30 cellular contexts compared by ENCODE assay signal in the genomic region with DNA sequence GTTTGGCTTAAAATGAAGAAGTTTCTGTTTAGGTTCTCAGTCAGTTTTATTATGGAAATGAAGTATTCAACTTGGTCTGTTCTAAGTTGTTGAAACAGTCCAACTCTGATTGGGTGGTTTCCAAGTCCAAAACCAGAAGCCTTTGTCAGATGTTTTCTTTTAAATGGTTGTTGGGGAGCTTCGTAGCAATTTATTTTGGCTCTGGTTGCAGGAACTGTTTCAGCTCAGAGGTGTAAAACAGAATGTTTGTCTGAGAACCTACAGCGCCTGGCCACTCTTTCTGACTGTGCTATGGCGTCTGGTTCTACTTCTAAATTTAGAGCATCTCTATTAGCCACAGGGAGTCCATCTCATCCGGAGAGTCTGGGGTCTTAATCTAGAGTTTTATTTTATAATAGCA.
"Had no signal": no experiment of that assay in that cellular context is flagged by ENCODE, and none has a peak within 500 bp of the region (broad histone marks: within the 10 kb centered on the region; RNA-seq: fewer than 3 reads in every experiment).

No MANE protein-coding gene starts in this region.

- H3K27ac Mint-ChIP-seq: activated naive CD8-positive, alpha-beta T cell treated with anti-CD3 and anti-CD28 coated beads for 36 hours; activated T-helper 2 cell treated with anti-CD3 and anti-CD28 coated beads, Interferon-gamma antibody, Interleukin-2, Interleukin-4, amounts not matched to agents 10 μg/mL and 5 μg/mL and 100 μg/mL, durations not matched to agents 14 hours and 24 hours and 36 hours; dendritic cell treated with granulocyte-macrophage colony-stimulating factor and Interleukin-4, amounts not matched to agents 40 ng/mL and 50 ng/mL, for 4 days; immature natural killer cell; mesothelial cell of epicardium; natural killer cell treated with Interleukin-12 subunit alpha and Interleukin-12 subunit beta and Interleukin-15 and Interleukin-18, amount 100 ng/mL, for 72 hours; stimulated activated effector memory CD8-positive, alpha-beta T cell treated with anti-CD3 and anti-CD28 coated beads, Interleukin-12 subunit alpha, Interleukin-12 subunit beta, amount 100 ng/mL, for 72 hours; T-helper 1 cell treated with Interleukin-12 subunit alpha and Interleukin-12 subunit beta and Interleukin-4 antibody, amounts not matched to agents 30 μg/mL and 1 μg/mL, for 36 hours; type B pancreatic cell; WTC11 had no signal

- H3K9me3 Mint-ChIP-seq: type B pancreatic cell had no signal

- H3K79me2 ChIP-seq: hepatocyte had no signal

- H3K4me2 ChIP-seq: hepatocyte had no signal

- H3K9me3 ChIP-seq: body of pancreas, psoas muscle, testis had no signal

- ATAC-seq: activated T-cell treated with anti-CD3 and anti-CD28 coated beads, Interleukin-2, amount 50 U/mL, for 4 hours; body of pancreas; foreskin keratinocyte; left lung; natural killer cell treated with Interleukin-12 subunit alpha and Interleukin-12 subunit beta and Interleukin-15 and Interleukin-18, amount 100 ng/mL, for 72 hours; psoas muscle; right cardiac atrium; stimulated activated effector memory CD8-positive, alpha-beta T cell treated with anti-CD3 and anti-CD28 coated beads, Interleukin-12 subunit alpha, Interleukin-12 subunit beta, amount 100 ng/mL, for 72 hours; WTC11 had no signal

- H3K27ac ChIP-seq: body of pancreas, cardiac muscle cell, foreskin keratinocyte, hepatocyte, left lung, psoas muscle, stomach, testis had no signal

- DNase-seq: activated CD8-positive, alpha-beta memory T cell treated with anti-CD3 and anti-CD28 coated beads for 24 hours; activated CD8-positive, alpha-beta memory T cell treated with anti-CD3 and anti-CD28 coated beads, Interleukin-2, amount 50 U/mL, for 48 hours; activated naive CD4-positive, alpha-beta T cell treated with Interleukin-2 at 50 U/mL for 16 hours; activated naive CD8-positive, alpha-beta T cell treated with anti-CD3 and anti-CD28 coated beads for 36 hours; activated T-cell treated with anti-CD3 and anti-CD28 coated beads, Interleukin-2, amount 50 U/mL, for 4 hours; body of pancreas; effector CD8-positive, alpha-beta T cell; foreskin keratinocyte; glutamatergic neuron; immature natural killer cell; kidney glomerular epithelial cell; left lung; psoas muscle; right cardiac atrium; stimulated activated CD4-positive, alpha-beta T cell treated with anti-CD3 and anti-CD28 coated beads, Interleukin-12 subunit alpha, Interleukin-12 subunit beta, amount 100 ng/mL, for 4 hours; stimulated activated CD4-positive, alpha-beta T cell treated with anti-CD3 and anti-CD28 coated beads, Interleukin-1b, Interleukin-23, amount 100 ng/mL, for 48 hours; stomach; T1000; testis had no signal

- H3K27me3 Mint-ChIP-seq: activated naive CD8-positive, alpha-beta T cell treated with anti-CD3 and anti-CD28 coated beads for 36 hours; dendritic cell treated with granulocyte-macrophage colony-stimulating factor and Interleukin-4, amounts not matched to agents 40 ng/mL and 50 ng/mL, for 4 days; natural killer cell treated with Interleukin-12 subunit alpha and Interleukin-12 subunit beta and Interleukin-15 and Interleukin-18, amount 100 ng/mL, for 72 hours; type B pancreatic cell had no signal

- H3K27me3 ChIP-seq: body of pancreas, cardiac muscle cell, foreskin keratinocyte, hepatocyte, left lung, stomach, testis had no signal

- H3K36me3 ChIP-seq: cardiac muscle cell, left lung, stomach had no signal

- H2AFZ ChIP-seq: hepatocyte had no signal

- H3K36me3 Mint-ChIP-seq: activated naive CD8-positive, alpha-beta T cell treated with anti-CD3 and anti-CD28 coated beads for 36 hours; mesothelial cell of epicardium; stimulated activated effector memory CD8-positive, alpha-beta T cell treated with anti-CD3 and anti-CD28 coated beads, Interleukin-12 subunit alpha, Interleukin-12 subunit beta, amount 100 ng/mL, for 72 hours; type B pancreatic cell had no signal

- H3K4me3 Mint-ChIP-seq: activated naive CD8-positive, alpha-beta T cell treated with anti-CD3 and anti-CD28 coated beads for 36 hours; activated T-cell treated with anti-CD3 and anti-CD28 coated beads, Interleukin-2, amount 50 U/mL, for 4 hours; dendritic cell treated with granulocyte-macrophage colony-stimulating factor and Interleukin-4, amounts not matched to agents 40 ng/mL and 50 ng/mL, for 4 days; immature natural killer cell; mesothelial cell of epicardium; natural killer cell treated with Interleukin-12 subunit alpha and Interleukin-12 subunit beta and Interleukin-15 and Interleukin-18, amount 100 ng/mL, for 72 hours; stimulated activated effector memory CD8-positive, alpha-beta T cell treated with anti-CD3 and anti-CD28 coated beads, Interleukin-12 subunit alpha, Interleukin-12 subunit beta, amount 100 ng/mL, for 72 hours; T-helper 1 cell treated with Interleukin-12 subunit alpha and Interleukin-12 subunit beta and Interleukin-4 antibody, amounts not matched to agents 30 μg/mL and 1 μg/mL, for 36 hours; type B pancreatic cell; WTC11 had no signal

- H3K4me3 ChIP-seq: body of pancreas, cardiac muscle cell, hepatocyte, left lung, lung, psoas muscle, stomach, testis had no signal

- H3K4me1 ChIP-seq: body of pancreas, foreskin keratinocyte, left lung, psoas muscle, stomach, testis had no signal

- H3K4me1 Mint-ChIP-seq: activated naive CD8-positive, alpha-beta T cell treated with anti-CD3 and anti-CD28 coated beads for 36 hours; immature natural killer cell; stimulated activated effector memory CD8-positive, alpha-beta T cell treated with anti-CD3 and anti-CD28 coated beads, Interleukin-12 subunit alpha, Interleukin-12 subunit beta, amount 100 ng/mL, for 72 hours had no signal
